Comparison of ENCODE assay signal across 22 cellular contexts in the genomic region with DNA sequence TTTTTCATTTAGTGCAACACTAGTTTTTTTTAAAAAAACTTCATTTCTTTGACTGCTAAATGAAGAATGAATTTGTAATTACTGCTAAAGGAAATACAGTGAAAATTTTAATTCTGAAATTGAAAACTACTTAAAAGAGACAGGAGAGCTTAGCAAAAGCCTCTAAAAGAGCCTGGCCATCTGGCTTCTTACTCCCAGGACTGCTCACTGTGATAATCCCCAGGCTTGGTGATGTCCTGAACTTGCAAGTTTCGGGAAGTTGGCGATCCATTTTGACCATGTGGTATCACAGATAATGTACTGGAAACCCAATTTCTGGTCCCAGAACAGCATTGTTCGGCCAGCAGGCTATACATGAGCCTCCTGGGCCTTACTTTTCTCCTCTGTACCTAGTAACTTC.
DNase-seq lines count a peak whose midpoint lies in the region; ATAC-seq, FAIRE-seq and TF ChIP-seq lines count a peak whose summit lies in the region.
"Had no signal": no experiment of that assay in that cellular context is flagged by ENCODE, and none has a peak within 500 bp of the region (broad histone marks: within the 10 kb centered on the region; RNA-seq: fewer than 3 reads in every experiment).

No MANE protein-coding gene starts in this region.

- no peak for TF ChIP-seq CTCF in D721Med (IDR thresholded peaks at IDR 0.05; ENCODE audit: insufficient read depth, missing control alignments)
- no peak for TF ChIP-seq CTCF in WERI-Rb-1 (IDR thresholded peaks at IDR 0.05; ENCODE audit: low read depth, low read length)

- FAIRE-seq in D721Med (lab: Jason Lieb, UNC): peak; percentile 92
- FAIRE-seq: A549, GM12878, GM19239 had no signal

- peak overlapping the region; percentile 84 for H3K27ac ChIP-seq in WERI-Rb-1
- H3K27ac ChIP-seq: A549; BLaER1 treated with 17β-estradiol and CSF1 and Interleukin-3, amounts not matched to agents 10 nM and 100 nM had no signal

- H3K27me3 ChIP-seq in WERI-Rb-1 (ENCODE audit: insufficient read depth, low read depth, severe bottlenecking): no peaks in the 10 kb centered on the region
- H3K27me3 ChIP-seq: BLaER1 treated with 17β-estradiol and CSF1 and Interleukin-3, amounts not matched to agents 10 nM and 100 nM had no signal

- no peaks in the 10 kb centered on the region for H3K9me3 ChIP-seq in WERI-Rb-1 (ENCODE audit: severe bottlenecking)
- H3K9me3 ChIP-seq: A549; BE2C; BLaER1 treated with 17β-estradiol and CSF1 and Interleukin-3, amounts not matched to agents 10 nM and 100 nM; HAP-1 had no signal

- H3K4me3 ChIP-seq in WERI-Rb-1 (ENCODE audit: low read depth, low read length): no peak overlapping the region
- H3K4me3 ChIP-seq: A549; BLaER1 treated with 17β-estradiol and CSF1 and Interleukin-3, amounts not matched to agents 10 nM and 100 nM; GM12878; HAP-1 had no signal

- DNase-seq in D721Med (ENCODE audit: insufficient read length, low spot score) (no peak), NCI-H524 treated with DMSO at 0.1 percent for 48 hours (lab: John Stamatoyannopoulos, UW) (peak; percentile 90), WERI-Rb-1 (peak; percentile 68), foreskin melanocyte (no peak), islet precursor cell (no peak)
- DNase-seq: 8988T; ACHN; AML-193; BE2C; CD4-positive, alpha-beta T cell; CD8-positive, alpha-beta memory T cell; DMS153; DND-41; GDM1; GOT3; HFFc6 had no signal

- no peak for ATAC-seq in HG02798 (IDR thresholded peaks at IDR 0.05; ENCODE audit: poor library complexity, unreplicated experiment)
- ATAC-seq: A549, GM12878 had no signal

- no peaks in the 10 kb centered on the region for H3K36me3 ChIP-seq in WERI-Rb-1
- H3K36me3 ChIP-seq: BE2C; BLaER1 treated with 17β-estradiol and CSF1 and Interleukin-3, amounts not matched to agents 10 nM and 100 nM; HAP-1 had no signal

Comparison
In these comparisons a context has a peak if more than half of its experiments do, and no peak if none do; other contexts are left out.
1. DNase-seq: peak in NCI-H524 treated with DMSO at 0.1 percent for 48 hours (single experiment) and WERI-Rb-1 (single experiment); none in D721Med (single experiment), foreskin melanocyte (single experiment) and islet precursor cell (single experiment).